ENCODE assay signal across 14 cellular contexts in genomic region chr2:63124850-63125249, GRCh38.
A peak's percentile ranks its signal among the peaks of the same experiment; 100 is the strongest.
DNase-seq lines count a peak whose midpoint lies in the region; ATAC-seq, FAIRE-seq and TF ChIP-seq lines count a peak whose summit lies in the region.
"Had no signal": no experiment of that assay in that cellular context is flagged by ENCODE, and none has a peak within 500 bp of the region (broad histone marks: within the 10 kb centered on the region; RNA-seq: fewer than 3 reads in every experiment).

No MANE protein-coding gene starts in this region.

- peak; percentile 42 for DNase-seq in bronchial epithelial cell (ENCODE audit: low read depth)
- no peak for DNase-seq in activated naive CD4-positive, alpha-beta T cell treated with Interleukin-2 at 50 U/mL for 16 hours
- no peak for DNase-seq in progenitor cell of endocrine pancreas (ENCODE audit: low spot score, unreplicated experiment)
- no peak for DNase-seq in HK-2 (ENCODE audit: unreplicated experiment)
- no peak for DNase-seq in T-helper 17 cell
- DNase-seq: C1 segment of cervical spinal cord; NCI-H510A; stimulated activated CD4-positive, alpha-beta T cell treated with anti-CD3 and anti-CD28 coated beads, Interleukin-1b, Interleukin-23, amount 100 ng/mL, for 48 hours had no signal

- H3K4me3 Mint-ChIP-seq in progenitor cell of endocrine pancreas (ENCODE audit: low read depth), result no peak overlapping the region
- no peak overlapping the region for H3K4me3 Mint-ChIP-seq in T-helper 17 cell
- H3K4me3 Mint-ChIP-seq: dendritic cell treated with granulocyte-macrophage colony-stimulating factor and Interleukin-4, amounts not matched to agents 40 ng/mL and 50 ng/mL, for 4 days; stimulated activated memory B cell treated with anti-CD40 and anti-IgM and Interleukin-4, amounts not matched to agents 10 μg/mL and 1 μg/mL and 100 μg/mL, for 72 hours had no signal

- H3K4me3 ChIP-seq in bronchial epithelial cell (ENCODE audit: low read depth, low read length), result no peak overlapping the region

- H3K27me3 Mint-ChIP-seq in progenitor cell of endocrine pancreas (no peaks in the 10 kb centered on the region), T-helper 17 cell (no peaks in the 10 kb centered on the region)
- H3K27me3 Mint-ChIP-seq: dendritic cell treated with granulocyte-macrophage colony-stimulating factor and Interleukin-4, amounts not matched to agents 40 ng/mL and 50 ng/mL, for 4 days; stimulated activated memory B cell treated with anti-CD40 and anti-IgM and Interleukin-4, amounts not matched to agents 10 μg/mL and 1 μg/mL and 100 μg/mL, for 72 hours had no signal

- H3K36me3 ChIP-seq in bronchial epithelial cell (ENCODE audit: control insufficient read depth, insufficient read depth, low read length), result no peaks in the 10 kb centered on the region

- TF ChIP-seq CTCF in bronchial epithelial cell (IDR thresholded peaks at IDR 0.05; ENCODE audit: insufficient read depth, low read length, severe bottlenecking) (no peak), progenitor cell of endocrine pancreas (IDR thresholded peaks at IDR 0.05; ENCODE audit: unreplicated experiment) (no peak)

- H3K27me3 ChIP-seq in bronchial epithelial cell (ENCODE audit: control insufficient read depth, insufficient read depth, low read length), result no peaks in the 10 kb centered on the region

- H3K36me3 Mint-ChIP-seq in progenitor cell of endocrine pancreas (ENCODE audit: insufficient read depth) (no peaks in the 10 kb centered on the region), T-helper 17 cell (ENCODE audit: low read depth) (no peaks in the 10 kb centered on the region)

- peaks cover 5% of the 10 kb centered on the region for H3K9me3 Mint-ChIP-seq in progenitor cell of endocrine pancreas (ENCODE audit: low read depth)

- H3K9me3 ChIP-seq in T-helper 17 cell (ENCODE audit: control insufficient read depth, low read length, poor library complexity, severe bottlenecking), result no peaks in the 10 kb centered on the region

- no peaks in the 10 kb centered on the region for H3K4me1 Mint-ChIP-seq in progenitor cell of endocrine pancreas (ENCODE audit: low read depth)
- no peaks in the 10 kb centered on the region for H3K4me1 Mint-ChIP-seq in T-helper 17 cell

- H3K27ac Mint-ChIP-seq in progenitor cell of endocrine pancreas, result no peak overlapping the region
- no peak overlapping the region for H3K27ac Mint-ChIP-seq in T-helper 17 cell
- H3K27ac Mint-ChIP-seq: dendritic cell treated with granulocyte-macrophage colony-stimulating factor and Interleukin-4, amounts not matched to agents 40 ng/mL and 50 ng/mL, for 4 days; stimulated activated memory B cell treated with anti-CD40 and anti-IgM and Interleukin-4, amounts not matched to agents 10 μg/mL and 1 μg/mL and 100 μg/mL, for 72 hours had no signal

- peak; percentile 66 for ATAC-seq in GM18861 (IDR thresholded peaks at IDR 0.05; ENCODE audit: unreplicated experiment)
- ATAC-seq in GM21515 (IDR thresholded peaks at IDR 0.05; ENCODE audit: unreplicated experiment), result peak; percentile 82
- ATAC-seq in HG03060 (IDR thresholded peaks at IDR 0.05; ENCODE audit: low read depth, unreplicated experiment), result peak; percentile 56
- ATAC-seq in T-helper 17 cell, result no peak
- ATAC-seq: Right ventricle myocardium inferior; stimulated activated memory B cell treated with anti-CD40 and anti-IgM and Interleukin-4, amounts not matched to agents 10 μg/mL and 1 μg/mL and 100 μg/mL, for 72 hours had no signal

- FAIRE-seq in bronchial epithelial cell (lab: Jason Lieb, UNC), result no peak
